ENCODE assay signal across 23 cellular contexts in the genomic region with DNA sequence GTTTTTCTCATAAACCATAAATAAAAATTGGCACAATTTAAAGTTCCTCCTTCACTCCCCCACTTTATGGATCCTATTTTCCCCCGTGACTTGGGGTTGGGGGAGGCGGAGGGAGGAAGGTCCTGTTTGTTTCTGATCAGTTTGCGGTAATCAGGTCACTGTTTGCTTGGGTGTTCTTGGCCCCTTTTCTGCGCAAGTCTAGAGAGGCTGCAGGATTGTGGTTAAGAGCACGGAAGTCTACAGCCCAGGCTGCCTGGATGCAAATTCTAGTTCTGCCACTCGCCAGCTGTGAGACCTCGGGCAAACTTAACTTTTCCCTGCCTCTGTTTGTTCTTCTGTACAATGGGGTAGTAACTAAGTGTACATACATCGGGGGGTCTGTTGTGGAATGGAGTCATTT. TPM values are rescaled to one million over a fixed set of nuclear protein-coding genes. Genes with fewer than 3 reads are reported as not detected.
DNase-seq lines count a peak whose midpoint lies in the region; ATAC-seq and FAIRE-seq lines count a peak whose summit lies in the region.
"Had no signal": no experiment of that assay in that cellular context is flagged by ENCODE, and none has a peak within 500 bp of the region (broad histone marks: within the 10 kb centered on the region; RNA-seq: fewer than 3 reads in every experiment).

No MANE protein-coding gene starts in this region.

- H3K4me3 Mint-ChIP-seq in stimulated activated naive CD8-positive, alpha-beta T cell treated with anti-CD3 and anti-CD28 coated beads, Interleukin-15, amount 100 ng/mL, for 72 hours = peak overlapping the region in 1 of 2 donors; percentile 31
- H3K4me3 Mint-ChIP-seq: activated CD8-positive, alpha-beta memory T cell treated with anti-CD3 and anti-CD28 coated beads, Interleukin-2, amount 10 ng/mL, durations not matched to agents 7 days and 5 days; effector memory CD8-positive, alpha-beta T cell; neural progenitor cell had no signal

- H3K27ac ChIP-seq in epithelial cell of prostate = peak overlapping the region; percentile 23
- H3K27ac ChIP-seq: brain microvascular endothelial cell, neural progenitor cell, right lobe of liver, thyroid gland, WERI-Rb-1 had no signal

- H3K4me1 Mint-ChIP-seq in stimulated activated naive CD8-positive, alpha-beta T cell treated with anti-CD3 and anti-CD28 coated beads, Interleukin-15, amount 100 ng/mL, for 72 hours = peaks cover 12% of the 10 kb centered on the region

- FAIRE-seq in frontal cortex (lab: Jason Lieb, UNC) = no peak
- FAIRE-seq: GM19239 had no signal

- H3K9me3 Mint-ChIP-seq in stimulated activated naive CD8-positive, alpha-beta T cell treated with anti-CD3 and anti-CD28 coated beads, Interleukin-15, amount 100 ng/mL, for 72 hours = peaks cover 7 to 22% of the 10 kb centered on the region in 2 donors
- H3K9me3 Mint-ChIP-seq: effector memory CD8-positive, alpha-beta T cell had no signal

- DNase-seq in stimulated activated naive CD8-positive, alpha-beta T cell treated with anti-CD3 and anti-CD28 coated beads, Interleukin-15, Interleukin-2, amounts not matched to agents 100 U/mL and 50 U/mL, for 24 hours = no peak
- no peak for DNase-seq in stimulated activated naive CD8-positive, alpha-beta T cell treated with anti-CD3 and anti-CD28 coated beads, Interleukin-15, amount 100 ng/mL, for 72 hours
- DNase-seq in RPMI8226 (peak; percentile 53), epithelial cell of prostate (ENCODE audit: low read depth, low spot score) (no peak), frontal cortex (ENCODE audit: low spot score in 2 of 2) (no peak), left cardiac atrium (no peak)
- DNase-seq: ACHN; activated CD8-positive, alpha-beta memory T cell treated with anti-CD3 and anti-CD28 coated beads, Interleukin-2, amount 10 ng/mL, durations not matched to agents 7 days and 5 days; activated naive CD4-positive, alpha-beta T cell treated with anti-CD3 and anti-CD28 coated beads, Interleukin-2, amount 50 U/mL, for 16 hours; brain microvascular endothelial cell; effector memory CD8-positive, alpha-beta T cell; foreskin melanocyte; mesenchymal stem cell; NK-92 treated with Interleukin-12 subunit alpha and Interleukin-12 subunit beta, amount 100 ng/mL, for 24 hours; right lobe of liver; stimulated activated CD4-positive, alpha-beta T cell treated with anti-CD3 and anti-CD28 coated beads, Interleukin-2, amount 100 ng/mL, for 48 hours; stimulated activated CD8-positive, alpha-beta memory T cell treated with anti-CD3 and anti-CD28 coated beads, Interleukin-4, amount 100 ng/mL, for 48 hours; thyroid gland; WERI-Rb-1 had no signal

- H3K27ac Mint-ChIP-seq in stimulated activated naive CD8-positive, alpha-beta T cell treated with anti-CD3 and anti-CD28 coated beads, Interleukin-15, amount 100 ng/mL, for 72 hours = peak overlapping the region in 1 of 2 donors; percentile 30
- H3K27ac Mint-ChIP-seq: activated CD8-positive, alpha-beta memory T cell treated with anti-CD3 and anti-CD28 coated beads, Interleukin-2, amount 10 ng/mL, durations not matched to agents 7 days and 5 days; effector memory CD8-positive, alpha-beta T cell had no signal

- intact Hi-C loops in left cardiac atrium (cut with DNase I) = no loop called here

- H3K27me3 Mint-ChIP-seq in stimulated activated naive CD8-positive, alpha-beta T cell treated with anti-CD3 and anti-CD28 coated beads, Interleukin-15, amount 100 ng/mL, for 72 hours = peaks cover 50% of the 10 kb centered on the region

- ATAC-seq in stimulated activated naive CD8-positive, alpha-beta T cell treated with anti-CD3 and anti-CD28 coated beads, Interleukin-15, Interleukin-2, amounts not matched to agents 100 U/mL and 50 U/mL, for 24 hours = peak; percentile 46
- ATAC-seq in stimulated activated naive CD8-positive, alpha-beta T cell treated with anti-CD3 and anti-CD28 coated beads, Interleukin-15, amount 100 ng/mL, for 72 hours = no peak
- ATAC-seq in GM18868 (IDR thresholded peaks at IDR 0.05; ENCODE audit: unreplicated experiment) (no peak), left cardiac atrium (no peak), GM21717 (IDR thresholded peaks at IDR 0.05; ENCODE audit: unreplicated experiment) (no peak)
- ATAC-seq: activated CD8-positive, alpha-beta memory T cell treated with anti-CD3 and anti-CD28 coated beads, Interleukin-2, amount 10 ng/mL, durations not matched to agents 7 days and 5 days; effector memory CD8-positive, alpha-beta T cell; right lobe of liver had no signal

RNA-seq across cellular contexts. Expression of a gene that starts 12.1 kb away (rescaled TPM):
- 6.1 TPM for total RNA-seq in frontal cortex
- total RNA-seq in left cardiac atrium = not detected
- total RNA-seq: activated CD8-positive, alpha-beta memory T cell treated with anti-CD3 and anti-CD28 coated beads, Interleukin-2, amount 10 ng/mL, durations not matched to agents 7 days and 5 days had no signal
